ENCODE assay signal across 19 cellular contexts in the genomic region with DNA sequence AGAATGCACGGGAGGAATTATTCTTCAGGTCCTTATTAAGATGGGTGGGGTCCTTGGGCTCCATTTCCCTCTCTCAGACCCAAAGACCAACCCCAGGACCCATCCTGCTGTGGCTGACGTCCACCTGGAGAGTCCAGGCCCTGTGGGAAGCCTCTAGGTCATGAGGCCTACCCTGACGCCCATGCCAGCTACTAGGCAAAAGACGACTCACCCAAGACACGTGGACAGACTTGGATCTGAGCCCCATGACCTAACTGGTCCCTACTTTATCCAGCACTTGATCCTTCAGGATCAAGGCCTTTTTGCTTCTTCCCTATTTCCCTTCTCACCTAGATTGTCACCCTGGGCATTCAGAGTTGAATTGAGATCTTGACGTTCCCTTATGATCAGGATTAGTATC.
"Had no signal": no experiment of that assay in that cellular context is flagged by ENCODE, and none has a peak within 500 bp of the region (broad histone marks: within the 10 kb centered on the region; RNA-seq: fewer than 3 reads in every experiment).

No MANE protein-coding gene starts in this region.

- H3K4me1 ChIP-seq: spleen had no signal

- H3K36me3 Mint-ChIP-seq: natural killer cell had no signal

- H3K27ac ChIP-seq: esophagus squamous epithelium, ovary, right lobe of liver, spleen, stomach had no signal

- H3K36me3 ChIP-seq: esophagus squamous epithelium, heart right ventricle, ovary, right lobe of liver, spleen, stomach had no signal

- H3K4me1 Mint-ChIP-seq: natural killer cell, neural crest cell had no signal

- H3K27ac Mint-ChIP-seq: effector memory CD8-positive, alpha-beta T cell; natural killer cell; progenitor cell of endocrine pancreas had no signal

- H3K9me3 ChIP-seq: esophagus squamous epithelium, heart right ventricle, ovary, right lobe of liver, stomach had no signal

- H3K27me3 ChIP-seq: ovary, right lobe of liver had no signal

- ATAC-seq: effector memory CD8-positive, alpha-beta T cell; natural killer cell; right lobe of liver had no signal

- H3K4me3 Mint-ChIP-seq: effector memory CD8-positive, alpha-beta T cell; natural killer cell; neural crest cell had no signal

- DNase-seq: effector memory CD8-positive, alpha-beta T cell; esophagus squamous epithelium; heart right ventricle; hypothalamus; kidney glomerular epithelial cell; natural killer cell; ovary; right lobe of liver; spleen; stimulated activated CD4-positive, alpha-beta T cell treated with anti-CD3 and anti-CD28 coated beads, Interleukin-15, amount 100 ng/mL, for 24 hours; stimulated activated CD4-positive, alpha-beta T cell treated with anti-CD3 and anti-CD28 coated beads, Interleukin-1b, Interleukin-23, amount 100 ng/mL, for 48 hours; stimulated activated CD4-positive, alpha-beta T cell treated with anti-CD3 and anti-CD28 coated beads, Interleukin-4, amount 100 ng/mL, for 24 hours; stimulated activated naive CD4-positive, alpha-beta T cell; stomach; trophoblast cell had no signal

- FAIRE-seq: frontal cortex, islet of Langerhans had no signal

- H3K9me3 Mint-ChIP-seq: effector memory CD8-positive, alpha-beta T cell; natural killer cell had no signal

- H3K27me3 Mint-ChIP-seq: effector memory CD8-positive, alpha-beta T cell had no signal

- H3K4me3 ChIP-seq: esophagus squamous epithelium, heart right ventricle, ovary, right lobe of liver, spleen, stomach had no signal
